8 cellular contexts compared by ENCODE assay signal in the genomic region with DNA sequence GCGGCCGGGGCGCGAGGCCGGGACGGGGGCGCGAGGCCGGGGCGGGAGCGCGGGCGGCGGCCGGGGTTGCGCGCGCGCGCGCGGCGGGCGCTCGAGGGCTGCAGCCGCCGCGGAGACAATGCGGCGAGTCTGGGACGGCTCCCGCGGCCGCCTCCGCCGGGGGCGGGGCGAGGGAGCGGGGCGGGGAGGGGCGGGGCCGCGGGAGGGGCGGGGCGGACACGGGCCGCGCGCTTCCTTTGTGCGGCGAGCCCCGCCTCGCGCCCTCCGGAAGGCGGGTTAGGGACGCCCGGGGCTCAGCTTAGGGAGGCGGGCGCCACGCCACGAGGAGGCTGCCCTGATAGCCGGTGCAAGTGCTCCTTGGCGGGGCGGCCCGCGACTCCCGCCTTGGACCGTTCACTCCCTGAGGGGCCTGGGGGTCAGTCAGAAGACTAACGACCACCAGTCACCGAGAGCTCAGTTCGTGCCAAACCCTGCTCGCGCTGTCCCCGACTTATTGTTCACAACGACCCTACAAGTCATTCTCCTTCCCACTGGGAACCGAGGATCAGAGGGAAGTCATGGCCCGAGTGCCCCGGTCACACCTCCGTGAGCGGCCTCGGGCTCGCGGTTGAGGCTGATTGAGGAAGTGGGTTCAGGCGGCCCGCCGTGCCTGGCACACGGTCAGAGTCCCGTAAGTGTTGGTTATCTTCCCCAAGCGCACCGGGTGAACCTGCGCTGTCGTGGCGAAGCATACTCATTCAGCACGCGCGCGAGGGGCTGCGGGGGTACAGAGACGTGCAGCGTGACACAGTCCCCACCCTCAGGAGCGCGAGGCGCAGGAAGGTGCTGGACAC.
DNase-seq lines count a peak whose midpoint lies in the region; ATAC-seq lines count a peak whose summit lies in the region.

No MANE protein-coding gene starts in this region.

- ATAC-seq in GM19035 (IDR thresholded peaks at IDR 0.05; ENCODE audit: unreplicated experiment) (peak; percentile 83), HG03175 (IDR thresholded peaks at IDR 0.05; ENCODE audit: unreplicated experiment) (peak; percentile 79)

- DNase-seq in AML-193 (lab: John Stamatoyannopoulos, UW) (peak; percentile 71 to 77), NCI-H446 (lab: John Stamatoyannopoulos, UW) (peak; percentile 46 to 94), left kidney (ENCODE audit: low read depth, low spot score) (peak; percentile 96)
- peak; percentile 74 to 79 for DNase-seq in activated CD4-positive, alpha-beta T cell treated with anti-CD3 and anti-CD28 coated beads for 4 hours
- peak; percentile 76 for DNase-seq in stimulated activated CD4-positive, alpha-beta T cell treated with anti-CD3 and anti-CD28 coated beads, Interleukin-1b, Interleukin-23, amount 100 ng/mL, for 48 hours

- H3K27ac ChIP-seq in cingulate gyrus (ENCODE audit: low read depth, low read length), result peak overlapping the region; percentile 87

Comparison
In these comparisons a context has a peak if more than half of its experiments do, and no peak if none do; other contexts are left out.
1. Peak in every context shown above with its lines: DNase-seq, ATAC-seq and H3K27ac ChIP-seq.